1 cellular context compared by ENCODE assay signal in the genomic region with DNA sequence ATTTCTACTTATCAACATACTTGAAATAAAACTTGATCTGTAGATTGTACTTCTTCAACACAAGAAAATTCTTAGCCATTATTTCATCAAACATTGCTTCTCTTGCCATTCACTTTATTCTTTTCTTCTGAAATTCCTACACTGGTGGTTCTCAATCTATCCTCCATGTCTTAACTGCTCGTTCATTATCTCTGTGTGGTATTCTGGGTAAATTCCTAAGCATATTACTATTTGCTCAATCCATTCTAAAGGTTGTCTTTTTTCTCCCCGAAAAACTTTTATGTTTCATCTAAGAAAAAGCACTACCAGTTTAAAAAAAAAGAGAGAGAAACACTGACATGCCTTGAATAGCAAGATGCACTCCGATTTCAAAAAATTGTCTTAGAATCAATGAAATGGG.
TF ChIP-seq lines count a peak whose summit lies in the region.

No MANE protein-coding gene starts in this region.

TF ChIP-seq in WTC11, 78 proteins besides CTCF, POLR2A, EP300 and RAD21 (continued from another document):
- TF ChIP-seq, protein P1, sequence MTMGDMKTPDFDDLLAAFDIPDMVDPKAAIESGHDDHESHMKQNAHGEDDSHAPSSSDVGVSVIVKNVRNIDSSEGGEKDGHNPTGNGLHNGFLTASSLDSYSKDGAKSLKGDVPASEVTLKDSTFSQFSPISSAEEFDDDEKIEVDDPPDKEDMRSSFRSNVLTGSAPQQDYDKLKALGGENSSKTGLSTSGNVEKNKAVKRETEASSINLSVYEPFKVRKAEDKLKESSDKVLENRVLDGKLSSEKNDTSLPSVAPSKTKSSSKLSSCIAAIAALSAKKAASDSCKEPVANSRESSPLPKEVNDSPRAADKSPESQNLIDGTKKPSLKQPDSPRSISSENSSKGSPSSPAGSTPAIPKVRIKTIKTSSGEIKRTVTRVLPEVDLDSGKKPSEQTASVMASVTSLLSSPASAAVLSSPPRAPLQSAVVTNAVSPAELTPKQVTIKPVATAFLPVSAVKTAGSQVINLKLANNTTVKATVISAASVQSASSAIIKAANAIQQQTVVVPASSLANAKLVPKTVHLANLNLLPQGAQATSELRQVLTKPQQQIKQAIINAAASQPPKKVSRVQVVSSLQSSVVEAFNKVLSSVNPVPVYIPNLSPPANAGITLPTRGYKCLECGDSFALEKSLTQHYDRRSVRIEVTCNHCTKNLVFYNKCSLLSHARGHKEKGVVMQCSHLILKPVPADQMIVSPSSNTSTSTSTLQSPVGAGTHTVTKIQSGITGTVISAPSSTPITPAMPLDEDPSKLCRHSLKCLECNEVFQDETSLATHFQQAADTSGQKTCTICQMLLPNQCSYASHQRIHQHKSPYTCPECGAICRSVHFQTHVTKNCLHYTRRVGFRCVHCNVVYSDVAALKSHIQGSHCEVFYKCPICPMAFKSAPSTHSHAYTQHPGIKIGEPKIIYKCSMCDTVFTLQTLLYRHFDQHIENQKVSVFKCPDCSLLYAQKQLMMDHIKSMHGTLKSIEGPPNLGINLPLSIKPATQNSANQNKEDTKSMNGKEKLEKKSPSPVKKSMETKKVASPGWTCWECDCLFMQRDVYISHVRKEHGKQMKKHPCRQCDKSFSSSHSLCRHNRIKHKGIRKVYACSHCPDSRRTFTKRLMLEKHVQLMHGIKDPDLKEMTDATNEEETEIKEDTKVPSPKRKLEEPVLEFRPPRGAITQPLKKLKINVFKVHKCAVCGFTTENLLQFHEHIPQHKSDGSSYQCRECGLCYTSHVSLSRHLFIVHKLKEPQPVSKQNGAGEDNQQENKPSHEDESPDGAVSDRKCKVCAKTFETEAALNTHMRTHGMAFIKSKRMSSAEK (CRISPR knock-in tag; IDR thresholded peaks at IDR 0.05; ENCODE audit: borderline replicate concordance), result no peak
- TF ChIP-seq ATF1 (CRISPR knock-in tag; IDR thresholded peaks at IDR 0.05), result no peak
- TF ChIP-seq ELF4 (CRISPR knock-in tag; IDR thresholded peaks at IDR 0.05; ENCODE audit: low read depth), result no peak
- no peak for TF ChIP-seq ZNF263 (CRISPR knock-in tag; IDR thresholded peaks at IDR 0.05; ENCODE audit: low read depth)
- TF ChIP-seq TCF7 (CRISPR knock-in tag; IDR thresholded peaks at IDR 0.05; ENCODE audit: low read depth), result no peak
- no peak for TF ChIP-seq KAT7 (CRISPR knock-in tag; IDR thresholded peaks at IDR 0.05; ENCODE audit: borderline replicate concordance)
- no peak for TF ChIP-seq NFYB (CRISPR knock-in tag; conservative IDR thresholded peaks at IDR 0.05; ENCODE audit: low read depth)
- no peak for TF ChIP-seq EMX1 (CRISPR knock-in tag; IDR thresholded peaks at IDR 0.05)
- no peak for TF ChIP-seq HMGA2 (CRISPR knock-in tag; IDR thresholded peaks at IDR 0.05)
- no peak for TF ChIP-seq ZNF671 (CRISPR knock-in tag; IDR thresholded peaks at IDR 0.05)
- TF ChIP-seq ETV6 (CRISPR knock-in tag; IDR thresholded peaks at IDR 0.05), result no peak
- no peak for TF ChIP-seq ZNF423 (CRISPR knock-in tag; IDR thresholded peaks at IDR 0.05)
- TF ChIP-seq, protein P2, sequence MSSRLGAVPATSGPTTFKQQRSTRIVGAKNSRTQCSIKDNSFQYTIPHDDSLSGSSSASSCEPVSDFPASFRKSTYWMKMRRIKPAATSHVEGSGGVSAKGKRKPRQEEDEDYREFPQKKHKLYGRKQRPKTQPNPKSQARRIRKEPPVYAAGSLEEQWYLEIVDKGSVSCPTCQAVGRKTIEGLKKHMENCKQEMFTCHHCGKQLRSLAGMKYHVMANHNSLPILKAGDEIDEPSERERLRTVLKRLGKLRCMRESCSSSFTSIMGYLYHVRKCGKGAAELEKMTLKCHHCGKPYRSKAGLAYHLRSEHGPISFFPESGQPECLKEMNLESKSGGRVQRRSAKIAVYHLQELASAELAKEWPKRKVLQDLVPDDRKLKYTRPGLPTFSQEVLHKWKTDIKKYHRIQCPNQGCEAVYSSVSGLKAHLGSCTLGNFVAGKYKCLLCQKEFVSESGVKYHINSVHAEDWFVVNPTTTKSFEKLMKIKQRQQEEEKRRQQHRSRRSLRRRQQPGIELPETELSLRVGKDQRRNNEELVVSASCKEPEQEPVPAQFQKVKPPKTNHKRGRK (CRISPR knock-in tag; IDR thresholded peaks at IDR 0.05; ENCODE audit: borderline replicate concordance), result no peak
- no peak for TF ChIP-seq ZNF121 (CRISPR knock-in tag; IDR thresholded peaks at IDR 0.05)
TF ChIP-seq in WTC11: peak in this region for 0.
